In genomic region chr5:153745778-153746420, GRCh38 we compare ENCODE assay signal across 30 cellular contexts.
"Had no signal": no experiment of that assay in that cellular context is flagged by ENCODE, and none has a peak within 500 bp of the region (broad histone marks: within the 10 kb centered on the region; RNA-seq: fewer than 3 reads in every experiment).

No MANE protein-coding gene starts in this region.

- H3K36me3 ChIP-seq: adrenal gland, right lobe of liver, upper lobe of left lung, vagina, WERI-Rb-1 had no signal

- ATAC-seq: activated CD4-positive, CD25-positive, alpha-beta regulatory T cell treated with anti-CD3 and anti-CD28 coated beads, Interleukin-2, amount 50 U/mL, for 24 hours; body of pancreas; left colon; mucosa of descending colon; natural killer cell treated with Interleukin-12 subunit alpha and Interleukin-12 subunit beta and Interleukin-15 and Interleukin-18, amount 100 ng/mL, for 72 hours; stimulated activated naive CD8-positive, alpha-beta T cell treated with anti-CD3 and anti-CD28 coated beads, Interleukin-15, Interleukin-2, amounts not matched to agents 100 U/mL and 50 U/mL, for 24 hours had no signal

- H3K27ac Mint-ChIP-seq: activated naive CD8-positive, alpha-beta T cell; natural killer cell treated with Interleukin-12 subunit alpha and Interleukin-12 subunit beta and Interleukin-15 and Interleukin-18, amount 100 ng/mL, for 72 hours had no signal

- H3K4me3 Mint-ChIP-seq: activated naive CD8-positive, alpha-beta T cell; natural killer cell treated with Interleukin-12 subunit alpha and Interleukin-12 subunit beta and Interleukin-15 and Interleukin-18, amount 100 ng/mL, for 72 hours had no signal

- FAIRE-seq: colon, frontal cortex, keratinocyte, TTC549 had no signal

- H3K9me3 ChIP-seq: adrenal gland, body of pancreas, right lobe of liver, upper lobe of left lung, vagina had no signal

- H3K36me3 Mint-ChIP-seq: activated naive CD8-positive, alpha-beta T cell; natural killer cell treated with Interleukin-12 subunit alpha and Interleukin-12 subunit beta and Interleukin-15 and Interleukin-18, amount 100 ng/mL, for 72 hours had no signal

- H3K27me3 ChIP-seq: adrenal gland, body of pancreas, hepatocyte, right lobe of liver, upper lobe of left lung, vagina had no signal

- DNase-seq: activated CD4-positive, alpha-beta T cell treated with anti-CD3 and anti-CD28 coated beads for 48 hours; activated CD4-positive, alpha-beta T cell treated with anti-CD3 and anti-CD28 coated beads, Interleukin-2, amount 50 U/mL, for 48 hours; activated CD8-positive, alpha-beta memory T cell treated with anti-CD3 and anti-CD28 coated beads for 24 hours; activated effector memory CD4-positive, alpha-beta T cell treated with Interleukin-2 at 50 U/mL for 16 hours; activated naive CD4-positive, alpha-beta T cell treated with Interleukin-2 at 50 U/mL for 16 hours; adrenal gland; aorta; body of pancreas; dermis blood vessel endothelial cell; effector CD4-positive, alpha-beta T cell; glutamatergic neuron; left colon; mesenchymal stem cell; mucosa of descending colon; right lobe of liver; stimulated activated CD4-positive, alpha-beta T cell treated with anti-CD3 and anti-CD28 coated beads, Interleukin-12 subunit alpha, Interleukin-12 subunit beta, amount 100 ng/mL, for 4 hours; stimulated activated CD4-positive, alpha-beta T cell treated with anti-CD3 and anti-CD28 coated beads, Interleukin-4, amount 100 ng/mL, for 1 hour; stimulated activated naive CD8-positive, alpha-beta T cell treated with anti-CD3 and anti-CD28 coated beads, Interleukin-15, Interleukin-2, amounts not matched to agents 100 U/mL and 50 U/mL, for 24 hours; upper lobe of left lung had no signal

- H3K4me1 ChIP-seq: adrenal gland, body of pancreas, right lobe of liver, vagina had no signal

- H3K4me3 ChIP-seq: adrenal gland, body of pancreas, hepatocyte, mucosa of descending colon, right lobe of liver, upper lobe of left lung, vagina had no signal

- H3K4me2 ChIP-seq: hepatocyte had no signal

- H3K27ac ChIP-seq: adrenal gland, body of pancreas, epithelial cell of prostate, hepatocyte, right lobe of liver, upper lobe of left lung, vagina, WERI-Rb-1 had no signal
